1 cellular context compared by ENCODE assay signal in the genomic region with DNA sequence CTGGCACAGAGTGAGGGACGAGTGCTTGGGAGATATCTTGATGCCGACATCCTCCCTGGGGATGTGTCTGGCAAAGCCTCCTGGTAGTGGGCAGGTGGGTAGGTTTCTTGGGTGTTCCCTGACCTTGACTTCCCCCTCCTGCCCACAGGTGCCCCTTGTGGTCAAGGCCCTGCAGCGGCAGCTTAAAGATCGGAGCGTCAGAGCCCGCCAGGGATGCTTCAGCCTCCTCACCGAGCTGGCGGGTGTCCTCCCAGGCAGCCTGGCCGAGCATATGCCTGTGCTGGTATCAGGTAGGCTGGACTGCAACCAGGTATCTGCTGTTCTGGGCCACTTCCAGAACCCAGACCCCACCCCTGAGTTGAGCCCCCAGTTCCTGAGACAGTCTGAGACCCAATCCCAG.
TF ChIP-seq lines count a peak whose summit lies in the region.

No MANE protein-coding gene starts in this region.

TF ChIP-seq in GM12878, 131 proteins besides CTCF, POLR2A, EP300 and RAD21:
- TF ChIP-seq JUNB (IDR thresholded peaks at IDR 0.05) (no peak), MXI1 (IDR thresholded peaks at IDR 0.05; ENCODE audit: low read depth, low read length) (no peak), BCL11A (IDR thresholded peaks at IDR 0.05; ENCODE audit: low read depth, low read length) (no peak), NFIC (IDR thresholded peaks at IDR 0.05; ENCODE audit: low read depth, low read length) (no peak), SUPT20H (IDR thresholded peaks at IDR 0.05; ENCODE audit: borderline replicate concordance, control insufficient read depth, low read depth, low read length) (no peak), EGR1 (IDR thresholded peaks at IDR 0.05; ENCODE audit: borderline replicate concordance in 1 of 2, low read depth in 2 of 2, low read length in 2 of 2) (no peak), ZNF622 (IDR thresholded peaks at IDR 0.05) (no peak), RAD51 (IDR thresholded peaks at IDR 0.05) (no peak), MYB (IDR thresholded peaks at IDR 0.05; ENCODE audit: borderline replicate concordance, low read depth, low read length) (no peak), KAT2A (conservative IDR thresholded peaks at IDR 0.05; ENCODE audit: control insufficient read depth, low read depth, low read length) (no peak)
- TF ChIP-seq, protein P1, sequence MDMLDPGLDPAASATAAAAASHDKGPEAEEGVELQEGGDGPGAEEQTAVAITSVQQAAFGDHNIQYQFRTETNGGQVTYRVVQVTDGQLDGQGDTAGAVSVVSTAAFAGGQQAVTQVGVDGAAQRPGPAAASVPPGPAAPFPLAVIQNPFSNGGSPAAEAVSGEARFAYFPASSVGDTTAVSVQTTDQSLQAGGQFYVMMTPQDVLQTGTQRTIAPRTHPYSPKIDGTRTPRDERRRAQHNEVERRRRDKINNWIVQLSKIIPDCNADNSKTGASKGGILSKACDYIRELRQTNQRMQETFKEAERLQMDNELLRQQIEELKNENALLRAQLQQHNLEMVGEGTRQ (IDR thresholded peaks at IDR 0.05; ENCODE audit: borderline replicate concordance, low read depth, low read length) = no peak
- TF ChIP-seq, protein P2, sequence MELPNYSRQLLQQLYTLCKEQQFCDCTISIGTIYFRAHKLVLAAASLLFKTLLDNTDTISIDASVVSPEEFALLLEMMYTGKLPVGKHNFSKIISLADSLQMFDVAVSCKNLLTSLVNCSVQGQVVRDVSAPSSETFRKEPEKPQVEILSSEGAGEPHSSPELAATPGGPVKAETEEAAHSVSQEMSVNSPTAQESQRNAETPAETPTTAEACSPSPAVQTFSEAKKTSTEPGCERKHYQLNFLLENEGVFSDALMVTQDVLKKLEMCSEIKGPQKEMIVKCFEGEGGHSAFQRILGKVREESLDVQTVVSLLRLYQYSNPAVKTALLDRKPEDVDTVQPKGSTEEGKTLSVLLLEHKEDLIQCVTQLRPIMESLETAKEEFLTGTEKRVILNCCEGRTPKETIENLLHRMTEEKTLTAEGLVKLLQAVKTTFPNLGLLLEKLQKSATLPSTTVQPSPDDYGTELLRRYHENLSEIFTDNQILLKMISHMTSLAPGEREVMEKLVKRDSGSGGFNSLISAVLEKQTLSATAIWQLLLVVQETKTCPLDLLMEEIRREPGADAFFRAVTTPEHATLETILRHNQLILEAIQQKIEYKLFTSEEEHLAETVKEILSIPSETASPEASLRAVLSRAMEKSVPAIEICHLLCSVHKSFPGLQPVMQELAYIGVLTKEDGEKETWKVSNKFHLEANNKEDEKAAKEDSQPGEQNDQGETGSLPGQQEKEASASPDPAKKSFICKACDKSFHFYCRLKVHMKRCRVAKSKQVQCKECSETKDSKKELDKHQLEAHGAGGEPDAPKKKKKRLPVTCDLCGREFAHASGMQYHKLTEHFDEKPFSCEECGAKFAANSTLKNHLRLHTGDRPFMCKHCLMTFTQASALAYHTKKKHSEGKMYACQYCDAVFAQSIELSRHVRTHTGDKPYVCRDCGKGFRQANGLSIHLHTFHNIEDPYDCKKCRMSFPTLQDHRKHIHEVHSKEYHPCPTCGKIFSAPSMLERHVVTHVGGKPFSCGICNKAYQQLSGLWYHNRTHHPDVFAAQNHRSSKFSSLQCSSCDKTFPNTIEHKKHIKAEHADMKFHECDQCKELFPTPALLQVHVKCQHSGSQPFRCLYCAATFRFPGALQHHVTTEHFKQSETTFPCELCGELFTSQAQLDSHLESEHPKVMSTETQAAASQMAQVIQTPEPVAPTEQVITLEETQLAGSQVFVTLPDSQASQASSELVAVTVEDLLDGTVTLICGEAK (IDR thresholded peaks at IDR 0.05; ENCODE audit: borderline replicate concordance) = no peak
- TF ChIP-seq, protein P3, sequence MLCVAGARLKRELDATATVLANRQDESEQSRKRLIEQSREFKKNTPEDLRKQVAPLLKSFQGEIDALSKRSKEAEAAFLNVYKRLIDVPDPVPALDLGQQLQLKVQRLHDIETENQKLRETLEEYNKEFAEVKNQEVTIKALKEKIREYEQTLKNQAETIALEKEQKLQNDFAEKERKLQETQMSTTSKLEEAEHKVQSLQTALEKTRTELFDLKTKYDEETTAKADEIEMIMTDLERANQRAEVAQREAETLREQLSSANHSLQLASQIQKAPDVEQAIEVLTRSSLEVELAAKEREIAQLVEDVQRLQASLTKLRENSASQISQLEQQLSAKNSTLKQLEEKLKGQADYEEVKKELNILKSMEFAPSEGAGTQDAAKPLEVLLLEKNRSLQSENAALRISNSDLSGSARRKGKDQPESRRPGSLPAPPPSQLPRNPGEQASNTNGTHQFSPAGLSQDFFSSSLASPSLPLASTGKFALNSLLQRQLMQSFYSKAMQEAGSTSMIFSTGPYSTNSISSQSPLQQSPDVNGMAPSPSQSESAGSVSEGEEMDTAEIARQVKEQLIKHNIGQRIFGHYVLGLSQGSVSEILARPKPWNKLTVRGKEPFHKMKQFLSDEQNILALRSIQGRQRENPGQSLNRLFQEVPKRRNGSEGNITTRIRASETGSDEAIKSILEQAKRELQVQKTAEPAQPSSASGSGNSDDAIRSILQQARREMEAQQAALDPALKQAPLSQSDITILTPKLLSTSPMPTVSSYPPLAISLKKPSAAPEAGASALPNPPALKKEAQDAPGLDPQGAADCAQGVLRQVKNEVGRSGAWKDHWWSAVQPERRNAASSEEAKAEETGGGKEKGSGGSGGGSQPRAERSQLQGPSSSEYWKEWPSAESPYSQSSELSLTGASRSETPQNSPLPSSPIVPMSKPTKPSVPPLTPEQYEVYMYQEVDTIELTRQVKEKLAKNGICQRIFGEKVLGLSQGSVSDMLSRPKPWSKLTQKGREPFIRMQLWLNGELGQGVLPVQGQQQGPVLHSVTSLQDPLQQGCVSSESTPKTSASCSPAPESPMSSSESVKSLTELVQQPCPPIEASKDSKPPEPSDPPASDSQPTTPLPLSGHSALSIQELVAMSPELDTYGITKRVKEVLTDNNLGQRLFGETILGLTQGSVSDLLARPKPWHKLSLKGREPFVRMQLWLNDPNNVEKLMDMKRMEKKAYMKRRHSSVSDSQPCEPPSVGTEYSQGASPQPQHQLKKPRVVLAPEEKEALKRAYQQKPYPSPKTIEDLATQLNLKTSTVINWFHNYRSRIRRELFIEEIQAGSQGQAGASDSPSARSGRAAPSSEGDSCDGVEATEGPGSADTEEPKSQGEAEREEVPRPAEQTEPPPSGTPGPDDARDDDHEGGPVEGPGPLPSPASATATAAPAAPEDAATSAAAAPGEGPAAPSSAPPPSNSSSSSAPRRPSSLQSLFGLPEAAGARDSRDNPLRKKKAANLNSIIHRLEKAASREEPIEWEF (IDR thresholded peaks at IDR 0.05; ENCODE audit: insufficient replicate concordance, low read depth, low read length) = no peak
